In the genomic region with DNA sequence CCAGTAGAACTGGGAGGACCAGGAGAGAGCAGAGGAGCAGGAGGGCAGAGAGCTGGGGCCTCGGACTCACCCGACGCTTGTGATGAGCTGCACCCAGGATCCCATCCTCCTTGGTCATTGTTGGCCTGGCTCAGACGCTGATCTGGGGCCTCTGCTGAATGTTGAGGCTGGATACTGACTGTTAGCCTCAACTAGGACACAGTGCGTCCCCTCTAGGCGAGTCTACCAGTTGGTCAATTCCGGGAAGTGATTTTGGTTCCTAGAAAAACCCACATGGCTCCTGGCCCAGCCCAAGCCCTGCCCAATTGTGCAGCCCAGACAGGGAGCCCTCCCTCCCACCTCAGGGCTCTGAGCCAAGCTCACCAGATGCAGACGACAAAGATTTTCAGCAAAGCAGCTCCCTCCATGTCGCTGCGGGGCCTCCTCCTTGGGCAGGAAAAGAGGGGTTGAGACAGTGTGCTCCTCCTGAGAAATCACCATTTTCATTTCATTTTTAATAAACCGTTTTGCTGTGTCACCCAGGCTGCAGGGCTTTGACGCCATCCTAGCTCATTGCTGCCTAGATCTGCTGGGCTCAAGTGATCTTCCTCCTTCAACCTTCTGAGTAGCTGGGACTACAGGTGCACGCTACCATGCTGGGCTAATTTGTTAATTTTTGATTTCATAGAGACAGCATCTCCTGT, we compare ENCODE assay signal across 9 cellular contexts. TPM values are rescaled to one million over a fixed set of nuclear protein-coding genes. Genes with fewer than 3 reads are reported as not detected.
A peak's percentile ranks its signal among the peaks of the same experiment; 100 is the strongest.
DNase-seq lines count a peak whose midpoint lies in the region; ATAC-seq and TF ChIP-seq lines count a peak whose summit lies in the region.
"Had no signal": no experiment of that assay in that cellular context is flagged by ENCODE, and none has a peak within 500 bp of the region (broad histone marks: within the 10 kb centered on the region; RNA-seq: fewer than 3 reads in every experiment).

A gene with protein sequence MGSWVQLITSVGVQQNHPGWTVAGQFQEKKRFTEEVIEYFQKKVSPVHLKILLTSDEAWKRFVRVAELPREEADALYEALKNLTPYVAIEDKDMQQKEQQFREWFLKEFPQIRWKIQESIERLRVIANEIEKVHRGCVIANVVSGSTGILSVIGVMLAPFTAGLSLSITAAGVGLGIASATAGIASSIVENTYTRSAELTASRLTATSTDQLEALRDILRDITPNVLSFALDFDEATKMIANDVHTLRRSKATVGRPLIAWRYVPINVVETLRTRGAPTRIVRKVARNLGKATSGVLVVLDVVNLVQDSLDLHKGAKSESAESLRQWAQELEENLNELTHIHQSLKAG (minus strand): TSS at position 180 of the 683 bp plus-strand sequence. CDS start 75 bp downstream, at position 105.

- H3K4me3 ChIP-seq in adrenal gland: no peak within 1 kb of the TSS

- TF ChIP-seq CTCF in adrenal gland (IDR thresholded peaks at IDR 0.05) (no peak), subcutaneous adipose tissue (IDR thresholded peaks at IDR 0.05; ENCODE audit: low read depth) (no peak), CD14-positive monocyte (IDR thresholded peaks at IDR 0.05) (no peak)

- peak within 1 kb of the TSS in 2 of 5 donors; percentile 38 to 40 for H3K27ac ChIP-seq in adrenal gland
- H3K27ac ChIP-seq: 22Rv1 had no signal

- DNase-seq in DMS 273 (lab: John Stamatoyannopoulos, UW; ENCODE audit: unreplicated experiment): peak; percentile 76
- DNase-seq in DMS 273 treated with DMSO at 0.1 percent for 48 hours (lab: John Stamatoyannopoulos, UW): no peak
- peak; percentile 43 to 86 (median 66) for DNase-seq in adrenal gland
- DNase-seq in left lobe of liver (ENCODE audit: low spot score): no peak
- DNase-seq in CD14-positive monocyte (ENCODE audit: low spot score): no peak
- DNase-seq in RKO (ENCODE audit: low spot score): no peak

- H3K27me3 Mint-ChIP-seq in CD14-positive monocyte (ENCODE audit: low read depth in 3 of 3): peaks cover 1 to 5% (median 4%) of the 10 kb centered on the region in 3 donors

- no peak for TF ChIP-seq POLR2A in adrenal gland (IDR thresholded peaks at IDR 0.05)

- no peaks in the 10 kb centered on the region for H3K9me3 ChIP-seq in adrenal gland (replicated peaks in 1 of 3)

- intact Hi-C loops in adrenal gland (cut with DNase I): no loop called here
- intact Hi-C loops in CD14-positive monocyte (cut with micrococcal nuclease): no loop called here

- 28 to 54% (median 46%) methylated on average over 6 to 13 of the region's 13 CpGs for WGBS in adrenal gland, 4 donors

- no peaks in the 10 kb centered on the region for H3K27me3 ChIP-seq in adrenal gland

- H3K4me3 Mint-ChIP-seq in CD14-positive monocyte: peak within 1 kb of the TSS in 1 of 2 donors; percentile 41

- peak within 1 kb of the TSS in 1 of 7 donors; percentile 2 for H3K27ac Mint-ChIP-seq in CD14-positive monocyte

- no peaks in the 10 kb centered on the region for H3K36me3 Mint-ChIP-seq in CD14-positive monocyte

- ATAC-seq in left lobe of liver (peak; percentile 5), HG02870 (IDR thresholded peaks at IDR 0.05; ENCODE audit: unreplicated experiment) (no peak)

- no peaks in the 10 kb centered on the region for H3K9me3 Mint-ChIP-seq in CD14-positive monocyte

- no peaks in the 10 kb centered on the region for H3K36me3 ChIP-seq in adrenal gland (replicated peaks in 1 of 2)

- H3K4me1 ChIP-seq in adrenal gland (replicated peaks in 1 of 2): peaks cover 7 to 14% of the 10 kb centered on the region in 2 donors

- H3K4me1 Mint-ChIP-seq in CD14-positive monocyte: peaks cover 54% of the 10 kb centered on the region

RNA-seq across cellular contexts. Expression of the gene that starts here (rescaled TPM):
- total RNA-seq in adrenal gland: 10 to 100 TPM in 1 of 8 donors, 1 to 10 TPM in 6, not detected in 1; 1.2 to 10.0 (median 3.9) TPM
- polyA plus RNA-seq in adrenal gland: 1 to 10 TPM; 2.1 to 3.6 (median 3.4) TPM
- 0.60 TPM for total RNA-seq in left lobe of liver
- total RNA-seq in subcutaneous adipose tissue: 10 to 100 TPM in 3 of 4 donors, under 1 TPM in 1; 0.68 to 80.8 (median 35.8) TPM
- 1 to 10 TPM in 1 of 2 donors, under 1 TPM in 1; 0.71 to 1.4 TPM for polyA plus RNA-seq in CD14-positive monocyte

Comparison
In these comparisons a context has a peak if more than half of its experiments do, and no peak if none do; other contexts are left out.
1. DNase-seq: peak in DMS 273 (single experiment) and adrenal gland (7 of 7); none in DMS 273 treated with DMSO at 0.1 percent for 48 hours (single experiment), left lobe of liver (single experiment), CD14-positive monocyte (single experiment) and RKO (single experiment).
2. Peak in ATAC-seq in left lobe of liver; RNA of the gene not detected or under 1 TPM.